In genomic region chr17:76815907-76816589, GRCh38 we compare ENCODE assay signal across 1 cellular context. TPM values are rescaled to one million over a fixed set of nuclear protein-coding genes. Genes with fewer than 3 reads are reported as not detected.
"Had no signal": no experiment of that assay in that cellular context is flagged by ENCODE, and none has a peak within 500 bp of the region (broad histone marks: within the 10 kb centered on the region; RNA-seq: fewer than 3 reads in every experiment).

No MANE protein-coding gene starts in this region.

RNA-seq across cellular contexts. Expression of gene MGAT5B, which starts 52.2 kb away (rescaled TPM):
- total RNA-seq: ascending aorta had no signal
